ENCODE assay signal across 9 cellular contexts in genomic region chr3:187025656-187026320, GRCh38.
DNase-seq lines count a peak whose midpoint lies in the region; ATAC-seq and TF ChIP-seq lines count a peak whose summit lies in the region.
"Had no signal": no experiment of that assay in that cellular context is flagged by ENCODE, and none has a peak within 500 bp of the region (broad histone marks: within the 10 kb centered on the region; RNA-seq: fewer than 3 reads in every experiment).

No MANE protein-coding gene starts in this region.

- H3K9me3 ChIP-seq in mononuclear cell (ENCODE audit: low read depth, low read length) = no peaks in the 10 kb centered on the region

- peaks cover 52% of the 10 kb centered on the region for H3K4me1 Mint-ChIP-seq in activated CD4-positive, alpha-beta T cell treated with anti-CD3 and anti-CD28 coated beads, Interleukin-2, amount 10 ng/mL, durations not matched to agents 24 days and 14 days

- H3K4me1 ChIP-seq in mononuclear cell (ENCODE audit: insufficient read depth, low read length) = peaks cover 81% of the 10 kb centered on the region

- peak overlapping the region; percentile 98 for H3K27ac Mint-ChIP-seq in activated CD4-positive, alpha-beta T cell treated with anti-CD3 and anti-CD28 coated beads, Interleukin-2, amount 10 ng/mL, durations not matched to agents 24 days and 14 days

- no peak for TF ChIP-seq CTCF in GM12864 (IDR thresholded peaks at IDR 0.05; ENCODE audit: low read depth, low read length, missing control alignments)

- DNase-seq in GM12864 (ENCODE audit: low read depth) = no peak
- DNase-seq in activated CD4-positive, alpha-beta T cell treated with anti-CD3 and anti-CD28 coated beads, Interleukin-2, amount 10 ng/mL, durations not matched to agents 24 days and 14 days = peak; percentile 82
- DNase-seq in NCI-H510A treated with DMSO at 0.1 percent for 48 hours (lab: John Stamatoyannopoulos, UW) = no peak
- no peak for DNase-seq in Ammon's horn (ENCODE audit: low spot score)
- DNase-seq in NCI-H128 (lab: John Stamatoyannopoulos, UW; ENCODE audit: unreplicated experiment) = no peak
- DNase-seq: GF-D8 had no signal

- ATAC-seq in HG02759 (IDR thresholded peaks at IDR 0.05; ENCODE audit: unreplicated experiment) (peak; percentile 38), GM18858 (IDR thresholded peaks at IDR 0.05; ENCODE audit: unreplicated experiment) (no peak)

- peak overlapping the region; percentile 49 for H3K4me3 ChIP-seq in GM12864 (ENCODE audit: low read depth, low read length)
- H3K4me3 ChIP-seq in mononuclear cell (ENCODE audit: low read length) = peak overlapping the region; percentile 34

- intact Hi-C loops in activated CD4-positive, alpha-beta T cell treated with anti-CD3 and anti-CD28 coated beads, Interleukin-2, amount 10 ng/mL, durations not matched to agents 24 days and 14 days (cut with micrococcal nuclease) = loop anchor here (1.0 to 5.0 kb wide), 11 partner anchors 13 to 1088 kb away; partner anchors contain the start of genes EIF4A2, RPL39L and TRA2B

- no peaks in the 10 kb centered on the region for H3K27me3 Mint-ChIP-seq in activated CD4-positive, alpha-beta T cell treated with anti-CD3 and anti-CD28 coated beads, Interleukin-2, amount 10 ng/mL, durations not matched to agents 24 days and 14 days

- no peaks in the 10 kb centered on the region for H3K27me3 ChIP-seq in mononuclear cell (ENCODE audit: insufficient read depth, low read length)

- peaks cover 10% of the 10 kb centered on the region for H3K9me3 Mint-ChIP-seq in activated CD4-positive, alpha-beta T cell treated with anti-CD3 and anti-CD28 coated beads, Interleukin-2, amount 10 ng/mL, durations not matched to agents 24 days and 14 days

- H3K4me3 Mint-ChIP-seq in activated CD4-positive, alpha-beta T cell treated with anti-CD3 and anti-CD28 coated beads, Interleukin-2, amount 10 ng/mL, durations not matched to agents 24 days and 14 days = peak overlapping the region; percentile 83

- H3K36me3 Mint-ChIP-seq in activated CD4-positive, alpha-beta T cell treated with anti-CD3 and anti-CD28 coated beads, Interleukin-2, amount 10 ng/mL, durations not matched to agents 24 days and 14 days (ENCODE audit: low read depth) = peaks cover 43% of the 10 kb centered on the region
